21 cellular contexts compared by ENCODE assay signal in the genomic region with DNA sequence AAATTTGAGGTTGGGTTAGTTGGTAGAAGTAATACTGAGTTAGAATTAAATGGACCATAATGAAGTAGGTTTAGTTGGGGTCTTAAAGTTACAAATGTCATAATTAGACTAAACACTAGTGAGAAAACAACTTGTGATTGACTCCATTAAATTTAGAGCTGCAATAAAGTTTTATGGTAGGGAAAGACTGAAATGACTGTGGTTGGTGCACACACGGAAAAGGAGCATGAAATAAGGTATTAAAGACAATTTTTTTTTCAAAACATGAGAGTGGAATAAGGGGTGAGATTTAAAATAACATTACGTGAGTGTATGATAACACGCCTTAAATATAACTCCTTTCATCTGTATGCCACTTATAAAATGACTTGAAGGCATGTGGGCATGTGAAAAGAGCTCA. TPM values are rescaled to one million over a fixed set of nuclear protein-coding genes. Genes with fewer than 3 reads are reported as not detected.
DNase-seq lines count a peak whose midpoint lies in the region; ATAC-seq and TF ChIP-seq lines count a peak whose summit lies in the region.
"Had no signal": no experiment of that assay in that cellular context is flagged by ENCODE, and none has a peak within 500 bp of the region (broad histone marks: within the 10 kb centered on the region; RNA-seq: fewer than 3 reads in every experiment).

No MANE protein-coding gene starts in this region.

- H3K27me3 Mint-ChIP-seq in WTC11 (ENCODE audit: low read depth), result peaks cover 45% of the 10 kb centered on the region

- H3K4me1 Mint-ChIP-seq in WTC11, result peaks cover 20% of the 10 kb centered on the region

- H3K4me1 ChIP-seq in gastroesophageal sphincter, result peaks cover 10 to 62% (median 11%) of the 10 kb centered on the region in 3 donors
- H3K4me1 ChIP-seq in neuronal stem cell (ENCODE audit: control insufficient read depth in 2 of 2, insufficient read depth in 1 of 2, low read depth in 1 of 2, low read length in 2 of 2), result peaks cover 9 to 15% of the 10 kb centered on the region in 2 donors
- no peaks in the 10 kb centered on the region for H3K4me1 ChIP-seq in aorta (ENCODE audit: control insufficient read depth in 1 of 2, insufficient read depth in 2 of 2, low read length in 2 of 2)
- H3K4me1 ChIP-seq in right lobe of liver, result peaks cover 0 to 14% (median 0%) of the 10 kb centered on the region in 4 donors
- H3K4me1 ChIP-seq in foreskin keratinocyte, result no peaks in the 10 kb centered on the region

- H3K27ac ChIP-seq in gastroesophageal sphincter (peak overlapping the region in 1 of 4 donors; percentile 78), neuronal stem cell (replicated peaks; ENCODE audit: low read length) (no peak overlapping the region), aorta (ENCODE audit: low read depth in 1 of 2, low read length in 2 of 2) (peak overlapping the region in 1 of 2 donors; percentile 36), right lobe of liver (no peak overlapping the region), foreskin keratinocyte (no peak overlapping the region)
- H3K27ac ChIP-seq: GM23248, Peyer's patch had no signal

- peak overlapping the region; percentile 40 to 57 for H3K4me3 ChIP-seq in gastroesophageal sphincter
- peak overlapping the region in 1 of 2 donors; percentile 85 for H3K4me3 ChIP-seq in neuronal stem cell (ENCODE audit: low read length in 2 of 2)
- peak overlapping the region; percentile 61 to 66 for H3K4me3 ChIP-seq in aorta (ENCODE audit: low read length in 2 of 2)
- no peak overlapping the region for H3K4me3 ChIP-seq in right lobe of liver
- H3K4me3 ChIP-seq: GM23248, Peyer's patch had no signal

- no peak overlapping the region for H3K18ac ChIP-seq in neuronal stem cell (ENCODE audit: low read length)

- POLR2A ChIA-PET in WTC11 (lab: Charles Lee), result no interaction called here

- H3K4ac ChIP-seq in neuronal stem cell (ENCODE audit: low read length), result no peak overlapping the region

- no peak for TF ChIP-seq POLR2A in gastroesophageal sphincter (IDR thresholded peaks at IDR 0.05)
- no peak for TF ChIP-seq POLR2A in right lobe of liver (IDR thresholded peaks at IDR 0.05)

- DNase-seq in WTC11 (ENCODE audit: low spot score) (no peak), neuronal stem cell (ENCODE audit: low spot score) (no peak), aorta (no peak), T1000 (lab: John Stamatoyannopoulos, UW) (no peak), right lobe of liver (no peak), foreskin keratinocyte (no peak)
- DNase-seq: CD4-positive, alpha-beta T cell; DND-41; GF-D8; GM23248; Karpas-422; NCI-H1105 treated with DMSO at 0.1 percent for 48 hours; NCI-H187; NCI-H510A; NCI-H82; Peyer's patch; Right ventricle myocardium superior had no signal

- no peak for TF ChIP-seq EP300 in gastroesophageal sphincter (IDR thresholded peaks at IDR 0.05)

- no peak overlapping the region for H2BK120ac ChIP-seq in neuronal stem cell (ENCODE audit: low read depth, low read length)

- H3K27ac Mint-ChIP-seq in WTC11, result no peak overlapping the region
- H3K27ac Mint-ChIP-seq: B cell; CD4-positive, alpha-beta T cell had no signal

- no peak overlapping the region for H4K91ac ChIP-seq in neuronal stem cell (ENCODE audit: low read depth, low read length, poor library complexity)

- intact Hi-C loops in aorta (cut with DNase I), result loop anchor here in 1 of 2 donors (5.0 kb wide), 2 partner anchors 32 to 73 kb away; no protein-coding TSS in a partner anchor
- intact Hi-C loops in right lobe of liver (cut with DNase I), result no loop called here

- H3K9me3 Mint-ChIP-seq in WTC11, result no peaks in the 10 kb centered on the region
- H3K9me3 Mint-ChIP-seq: CD4-positive, alpha-beta T cell had no signal

- H3K36me3 Mint-ChIP-seq in WTC11, result no peaks in the 10 kb centered on the region

- peak overlapping the region; percentile 20; the same call in 1 of the 2 replicates for H3K4me3 Mint-ChIP-seq in WTC11

- WGBS in gastroesophageal sphincter (ENCODE audit: low coverage in 1 of 2), 2 donors, result 69 to 86% methylated on average over 3 of the region's 3 CpGs
- no CpG with 5 or more reads among the region's 3 CpGs for WGBS in neuronal stem cell (ENCODE audit: extremely low coverage in 2 of 2, insufficient read length in 2 of 2, insufficient replicate concordance in 1 of 2), 2 donors
- WGBS in aorta, 2 donors, result 56 to 66% methylated on average over 3 of the region's 3 CpGs
- WGBS in right lobe of liver (ENCODE audit: insufficient coverage, low coverage, low lambda C conversion rate, missing lambda C conversion rate), result 78% methylated on average over 3 of the region's 3 CpGs

- ATAC-seq in WTC11, result no peak
- ATAC-seq in gastroesophageal sphincter, result no peak
- ATAC-seq in aorta (ENCODE audit: low FRiP score), result no peak
- no peak for ATAC-seq in right lobe of liver
- ATAC-seq in foreskin keratinocyte, result no peak
- ATAC-seq: HCT116, HepG2 had no signal

- no peak overlapping the region for H3K14ac ChIP-seq in neuronal stem cell (ENCODE audit: low read length)

- H2AFZ ChIP-seq in neuronal stem cell (ENCODE audit: low read length), result no peak overlapping the region

- H2BK5ac ChIP-seq in neuronal stem cell (ENCODE audit: low read length), result no peak overlapping the region

- no peak overlapping the region for H2BK15ac ChIP-seq in neuronal stem cell (ENCODE audit: low read length)

- peaks cover 4% of the 10 kb centered on the region for H3K79me1 ChIP-seq in neuronal stem cell (ENCODE audit: low read depth, low read length)

- no peaks in the 10 kb centered on the region for H3K27me3 ChIP-seq in gastroesophageal sphincter
- peaks cover 0 to 16% (median 0%) of the 10 kb centered on the region in 3 experiments for H3K27me3 ChIP-seq in neuronal stem cell (ENCODE audit: control insufficient read depth in 3 of 3, insufficient read depth in 3 of 3, low read depth in 1 of 3, low read length in 3 of 3)
- no peaks in the 10 kb centered on the region for H3K27me3 ChIP-seq in aorta (ENCODE audit: control insufficient read depth in 1 of 2, insufficient read depth in 2 of 2, low read length in 1 of 2)
- no peaks in the 10 kb centered on the region for H3K27me3 ChIP-seq in right lobe of liver
- peaks cover 79% of the 10 kb centered on the region for H3K27me3 ChIP-seq in foreskin keratinocyte
- H3K27me3 ChIP-seq: Peyer's patch had no signal

- no peak overlapping the region for H3K9ac ChIP-seq in neuronal stem cell (ENCODE audit: low read depth, low read length, poor library complexity)
- H3K9ac ChIP-seq: GM23248 had no signal

- CTCF ChIA-PET in WTC11 (lab: Charles Lee), result interaction anchor here (3.8 kb wide), 1 partner anchor 102 kb away, joined by 17 read pairs; no protein-coding TSS in a partner anchor

- no peak for TF ChIP-seq CTCF in WTC11 (IDR thresholded peaks at IDR 0.05)
- TF ChIP-seq CTCF in gastroesophageal sphincter (IDR thresholded peaks at IDR 0.05), result no peak
- no peak for TF ChIP-seq CTCF in right lobe of liver (IDR thresholded peaks at IDR 0.05)
- TF ChIP-seq CTCF in foreskin keratinocyte (conservative IDR thresholded peaks at IDR 0.05), result no peak

- no peaks in the 10 kb centered on the region for H3K36me3 ChIP-seq in gastroesophageal sphincter
- H3K36me3 ChIP-seq in neuronal stem cell (replicated peaks in 1 of 2; ENCODE audit: control insufficient read depth in 2 of 2, insufficient read depth in 2 of 2, low read length in 2 of 2), result no peaks in the 10 kb centered on the region
- no peaks in the 10 kb centered on the region for H3K36me3 ChIP-seq in aorta (ENCODE audit: control insufficient read depth in 1 of 2, insufficient read depth in 2 of 2, low read length in 1 of 2)
- no peaks in the 10 kb centered on the region for H3K36me3 ChIP-seq in right lobe of liver
- H3K36me3 ChIP-seq: Peyer's patch had no signal

- no peak overlapping the region for H2AK5ac ChIP-seq in neuronal stem cell (ENCODE audit: low read depth, low read length)

- no peak overlapping the region for H3K23ac ChIP-seq in neuronal stem cell (ENCODE audit: low read depth, low read length, poor library complexity)

- no peak overlapping the region for H4K8ac ChIP-seq in neuronal stem cell (ENCODE audit: low read depth, low read length)

- H3K9me3 ChIP-seq in gastroesophageal sphincter, result no peaks in the 10 kb centered on the region
- no peaks in the 10 kb centered on the region for H3K9me3 ChIP-seq in neuronal stem cell (replicated peaks in 1 of 2; ENCODE audit: control insufficient read depth in 2 of 2, insufficient read depth in 1 of 2, low read depth in 1 of 2, low read length in 2 of 2)
- no peaks in the 10 kb centered on the region for H3K9me3 ChIP-seq in aorta (ENCODE audit: control insufficient read depth, low read length)
- no peaks in the 10 kb centered on the region for H3K9me3 ChIP-seq in right lobe of liver
- H3K9me3 ChIP-seq: Peyer's patch had no signal

- peak overlapping the region; percentile 38 for H3K4me2 ChIP-seq in neuronal stem cell (ENCODE audit: insufficient read depth, low read length, poor library complexity, severe bottlenecking)

- no peak overlapping the region for H2BK12ac ChIP-seq in neuronal stem cell (ENCODE audit: low read length)

TF ChIP-seq in WTC11, 78 proteins besides CTCF, POLR2A, EP300 and RAD21 (continues in another document):
- TF ChIP-seq SP1 (CRISPR knock-in tag; conservative IDR thresholded peaks at IDR 0.05) (no peak), ZNF219 (CRISPR knock-in tag; IDR thresholded peaks at IDR 0.05; ENCODE audit: borderline replicate concordance) (no peak)
- TF ChIP-seq, protein P1, sequence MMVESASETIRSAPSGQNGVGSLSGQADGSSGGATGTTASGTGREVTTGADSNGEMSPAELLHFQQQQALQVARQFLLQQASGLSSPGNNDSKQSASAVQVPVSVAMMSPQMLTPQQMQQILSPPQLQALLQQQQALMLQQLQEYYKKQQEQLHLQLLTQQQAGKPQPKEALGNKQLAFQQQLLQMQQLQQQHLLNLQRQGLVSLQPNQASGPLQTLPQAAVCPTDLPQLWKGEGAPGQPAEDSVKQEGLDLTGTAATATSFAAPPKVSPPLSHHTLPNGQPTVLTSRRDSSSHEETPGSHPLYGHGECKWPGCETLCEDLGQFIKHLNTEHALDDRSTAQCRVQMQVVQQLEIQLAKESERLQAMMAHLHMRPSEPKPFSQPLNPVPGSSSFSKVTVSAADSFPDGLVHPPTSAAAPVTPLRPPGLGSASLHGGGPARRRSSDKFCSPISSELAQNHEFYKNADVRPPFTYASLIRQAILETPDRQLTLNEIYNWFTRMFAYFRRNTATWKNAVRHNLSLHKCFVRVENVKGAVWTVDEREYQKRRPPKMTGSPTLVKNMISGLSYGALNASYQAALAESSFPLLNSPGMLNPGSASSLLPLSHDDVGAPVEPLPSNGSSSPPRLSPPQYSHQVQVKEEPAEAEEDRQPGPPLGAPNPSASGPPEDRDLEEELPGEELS (CRISPR knock-in tag; IDR thresholded peaks at IDR 0.05), result no peak

RNA-seq across cellular contexts. Expression of a gene that starts 1.5 kb away (rescaled TPM):
- total RNA-seq in WTC11 (2021) (1.2 to 1.9 TPM (median 1.5 TPM) in 3 replicates), gastroesophageal sphincter (10 to 100 TPM in 3 of 4 donors, 1 to 10 TPM in 1; 8.5 to 88.4 (median 18.6) TPM), aorta (100 to 1,000 TPM in 1 of 2 donors, 10 to 100 TPM in 1; 71.4 to 122 TPM), right lobe of liver (under 1 TPM; 0.14 to 0.93 (median 0.59) TPM), foreskin keratinocyte (not detected in 2 replicates)
- polyA plus RNA-seq in neuronal stem cell (2013, experiment 1 of 2), result 146 TPM
- 146 TPM for polyA plus RNA-seq in neuronal stem cell (2013, experiment 2 of 2)
- polyA plus RNA-seq in aorta (100 to 1,000 TPM in 1 of 2 donors, 10 to 100 TPM in 1; 47.9 to 277 TPM), foreskin keratinocyte (not detected in 2 replicates)
- total RNA-seq: B cell; CD4-positive, alpha-beta T cell had no signal

Comparison
In these comparisons a context has a peak if more than half of its experiments do, and no peak if none do; other contexts are left out.
1. H3K4me3 ChIP-seq: peak in gastroesophageal sphincter (2 of 2) and aorta (2 of 2); none in right lobe of liver (0 of 3).